ENCODE assay signal across 16 cellular contexts in genomic region chr1:227521782-227522181, GRCh38.
"Had no signal": no experiment of that assay in that cellular context is flagged by ENCODE, and none has a peak within 500 bp of the region (broad histone marks: within the 10 kb centered on the region; RNA-seq: fewer than 3 reads in every experiment).

No MANE protein-coding gene starts in this region.

- H3K27ac Mint-ChIP-seq: natural killer cell treated with Interleukin-12 subunit alpha and Interleukin-12 subunit beta and Interleukin-15 and Interleukin-18, amount 100 ng/mL, for 72 hours had no signal

- ATAC-seq: esophagus mucosa; heart left ventricle; left lung; mucosa of descending colon; natural killer cell treated with Interleukin-12 subunit alpha and Interleukin-12 subunit beta and Interleukin-15 and Interleukin-18, amount 100 ng/mL, for 72 hours; psoas muscle had no signal

- DNase-seq: effector memory CD4-positive, alpha-beta T cell; heart left ventricle; hippocampal formation; mucosa of descending colon; occipital lobe; psoas muscle; sigmoid colon; small intestine; stimulated activated CD4-positive, alpha-beta T cell treated with anti-CD3 and anti-CD28 coated beads, Interleukin-12 subunit alpha, Interleukin-12 subunit beta, amount 100 ng/mL, for 4 hours; stimulated activated naive CD4-positive, alpha-beta T cell; stomach; substantia nigra; transverse colon had no signal

- H3K4me3 Mint-ChIP-seq: natural killer cell treated with Interleukin-12 subunit alpha and Interleukin-12 subunit beta and Interleukin-15 and Interleukin-18, amount 100 ng/mL, for 72 hours had no signal
